ENCODE assay signal across 1 cellular context in the genomic region with DNA sequence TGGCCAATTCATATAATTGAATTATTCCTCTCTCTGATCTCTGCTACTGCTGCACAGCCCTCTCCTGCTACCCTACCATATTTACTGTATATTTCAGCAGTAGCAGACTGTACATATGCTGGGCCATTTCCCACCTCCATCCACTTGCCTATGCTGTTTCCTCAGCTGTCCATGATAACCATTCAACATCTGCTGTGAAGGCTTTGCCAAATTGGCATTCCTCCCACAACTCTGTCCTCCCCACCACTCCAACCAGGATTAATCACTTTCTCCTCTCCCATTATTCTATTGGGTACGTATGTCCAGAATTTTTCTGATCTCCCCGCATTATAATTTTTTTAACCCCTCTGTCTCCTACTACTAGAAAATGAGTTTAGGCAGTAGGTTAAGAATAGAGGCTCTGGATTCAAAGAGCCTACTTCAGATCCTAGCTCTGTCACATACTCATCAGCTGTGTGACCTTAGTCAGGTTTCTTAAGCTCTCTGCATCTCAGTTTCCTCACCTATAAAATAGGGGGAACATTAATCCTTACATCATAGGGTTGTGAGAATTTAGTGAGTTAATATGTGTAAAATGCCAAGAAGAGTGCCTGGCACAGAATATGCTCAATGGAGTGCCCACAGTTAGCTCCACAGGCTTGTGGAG.
TF ChIP-seq lines count a peak whose summit lies in the region.

No MANE protein-coding gene starts in this region.

TF ChIP-seq in A549, 52 proteins besides CTCF, POLR2A, EP300 and RAD21 (continued from another document):
- TF ChIP-seq, protein P1, sequence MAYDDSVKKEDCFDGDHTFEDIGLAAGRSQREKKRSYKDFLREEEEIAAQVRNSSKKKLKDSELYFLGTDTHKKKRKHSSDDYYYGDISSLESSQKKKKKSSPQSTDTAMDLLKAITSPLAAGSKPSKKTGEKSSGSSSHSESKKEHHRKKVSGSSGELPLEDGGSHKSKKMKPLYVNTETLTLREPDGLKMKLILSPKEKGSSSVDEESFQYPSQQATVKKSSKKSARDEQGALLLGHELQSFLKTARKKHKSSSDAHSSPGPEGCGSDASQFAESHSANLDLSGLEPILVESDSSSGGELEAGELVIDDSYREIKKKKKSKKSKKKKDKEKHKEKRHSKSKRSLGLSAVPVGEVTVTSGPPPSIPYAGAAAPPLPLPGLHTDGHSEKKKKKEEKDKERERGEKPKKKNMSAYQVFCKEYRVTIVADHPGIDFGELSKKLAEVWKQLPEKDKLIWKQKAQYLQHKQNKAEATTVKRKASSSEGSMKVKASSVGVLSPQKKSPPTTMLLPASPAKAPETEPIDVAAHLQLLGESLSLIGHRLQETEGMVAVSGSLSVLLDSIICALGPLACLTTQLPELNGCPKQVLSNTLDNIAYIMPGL (CRISPR knock-in tag; IDR thresholded peaks at IDR 0.05; ENCODE audit: borderline replicate concordance), result no peak
- TF ChIP-seq NPAS2 (CRISPR knock-in tag; IDR thresholded peaks at IDR 0.05; ENCODE audit: borderline replicate concordance) (no peak), ZC3H11A (IDR thresholded peaks at IDR 0.05) (no peak), NR3C1 (IDR thresholded peaks at IDR 0.05) (no peak)
- TF ChIP-seq, protein P2, sequence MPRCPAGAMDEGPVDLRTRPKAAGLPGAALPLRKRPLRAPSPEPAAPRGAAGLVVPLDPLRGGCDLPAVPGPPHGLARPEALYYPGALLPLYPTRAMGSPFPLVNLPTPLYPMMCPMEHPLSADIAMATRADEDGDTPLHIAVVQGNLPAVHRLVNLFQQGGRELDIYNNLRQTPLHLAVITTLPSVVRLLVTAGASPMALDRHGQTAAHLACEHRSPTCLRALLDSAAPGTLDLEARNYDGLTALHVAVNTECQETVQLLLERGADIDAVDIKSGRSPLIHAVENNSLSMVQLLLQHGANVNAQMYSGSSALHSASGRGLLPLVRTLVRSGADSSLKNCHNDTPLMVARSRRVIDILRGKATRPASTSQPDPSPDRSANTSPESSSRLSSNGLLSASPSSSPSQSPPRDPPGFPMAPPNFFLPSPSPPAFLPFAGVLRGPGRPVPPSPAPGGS (IDR thresholded peaks at IDR 0.05), result no peak
TF ChIP-seq in A549: peak in this region for 0.
